32 cellular contexts compared by ENCODE assay signal in the genomic region with DNA sequence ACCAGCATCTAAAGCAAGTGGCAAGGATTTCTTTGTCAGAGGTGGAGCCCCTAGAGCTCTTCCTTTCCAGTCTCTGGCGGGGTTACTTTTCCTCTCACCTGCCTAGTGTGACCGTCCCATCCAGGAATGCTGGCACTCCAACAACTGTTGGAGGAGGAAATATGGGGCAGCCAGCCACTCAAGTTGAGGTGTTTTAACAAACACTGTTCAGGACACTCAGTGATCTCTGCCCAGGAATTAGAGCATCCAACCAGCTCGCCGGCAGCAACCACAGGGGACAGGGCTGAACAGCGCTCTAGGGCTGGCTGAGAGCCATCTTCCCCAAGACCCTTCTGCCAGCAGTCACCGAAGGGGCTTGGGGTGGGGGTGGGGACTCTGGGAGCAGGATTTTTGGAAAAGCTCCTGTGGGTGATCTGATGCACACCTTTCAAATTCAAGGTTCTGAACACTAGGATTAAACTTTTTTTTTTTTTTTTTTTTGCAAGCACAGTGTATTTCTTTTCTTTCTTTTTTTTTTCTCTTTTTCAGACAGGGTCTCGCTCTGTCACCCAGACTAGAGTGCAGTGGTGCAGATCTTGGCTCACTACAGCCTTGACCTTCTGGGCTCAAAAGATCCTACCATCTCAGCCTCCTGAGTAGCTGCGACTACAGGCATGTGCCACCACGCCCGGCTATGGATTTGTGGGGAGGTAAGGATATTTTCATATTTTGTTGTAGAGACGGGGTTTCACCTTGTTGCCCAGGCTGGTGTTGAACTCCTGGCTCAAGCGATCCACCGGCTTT. TPM values are rescaled to one million over a fixed set of nuclear protein-coding genes. Genes with fewer than 3 reads are reported as not detected.
"Had no signal": no experiment of that assay in that cellular context is flagged by ENCODE, and none has a peak within 500 bp of the region (broad histone marks: within the 10 kb centered on the region; RNA-seq: fewer than 3 reads in every experiment).

No MANE protein-coding gene starts in this region.

- H3K27ac ChIP-seq: dorsolateral prefrontal cortex, gastrocnemius medialis, neural progenitor cell, psoas muscle, sigmoid colon, testis, tibial nerve, upper lobe of left lung, uterus had no signal

- H3K4me2 ChIP-seq: neural progenitor cell had no signal

- FAIRE-seq: colon, keratinocyte had no signal

- H3K36me3 Mint-ChIP-seq: mesothelial cell of epicardium; naive B cell; natural killer cell treated with Interleukin-12 subunit alpha and Interleukin-12 subunit beta and Interleukin-15 and Interleukin-18, amount 100 ng/mL, for 72 hours; neural progenitor cell; stimulated activated memory B cell treated with anti-CD40 and anti-IgM and Interleukin-4, amounts not matched to agents 10 μg/mL and 1 μg/mL and 100 μg/mL, for 72 hours had no signal

- ATAC-seq: esophagus mucosa; gastrocnemius medialis; left lobe of liver; mucosa of descending colon; psoas muscle; right cardiac atrium; stimulated activated memory B cell treated with anti-CD40 and anti-IgM and Interleukin-4, amounts not matched to agents 10 μg/mL and 1 μg/mL and 100 μg/mL, for 72 hours; stimulated activated naive CD8-positive, alpha-beta T cell treated with anti-CD3 and anti-CD28 coated beads, Interleukin-15, Interleukin-2, amounts not matched to agents 100 U/mL and 50 U/mL, for 24 hours had no signal

- H3K36me3 ChIP-seq: gastrocnemius medialis, neural progenitor cell, sigmoid colon, tibial nerve, upper lobe of left lung, uterus had no signal

- H3K4me1 Mint-ChIP-seq: mesothelial cell of epicardium, neural progenitor cell had no signal

- H3K9me3 ChIP-seq: gastrocnemius medialis, mucosa of descending colon, psoas muscle, sigmoid colon, testis, tibial nerve, upper lobe of left lung, uterus had no signal

- H3K27me3 ChIP-seq: dorsolateral prefrontal cortex, gastrocnemius medialis, neural progenitor cell, sigmoid colon, testis, tibial nerve, upper lobe of left lung, uterus had no signal

- H3K9me3 Mint-ChIP-seq: mesothelial cell of epicardium; naive B cell; natural killer cell treated with Interleukin-12 subunit alpha and Interleukin-12 subunit beta and Interleukin-15 and Interleukin-18, amount 100 ng/mL, for 72 hours; neural progenitor cell; stimulated activated memory B cell treated with anti-CD40 and anti-IgM and Interleukin-4, amounts not matched to agents 10 μg/mL and 1 μg/mL and 100 μg/mL, for 72 hours had no signal

- H3K4me3 ChIP-seq: dorsolateral prefrontal cortex, gastrocnemius medialis, mucosa of descending colon, neural progenitor cell, psoas muscle, sigmoid colon, testis, tibial nerve, upper lobe of left lung, uterus had no signal

- H3K27me3 Mint-ChIP-seq: naive B cell; stimulated activated memory B cell treated with anti-CD40 and anti-IgM and Interleukin-4, amounts not matched to agents 10 μg/mL and 1 μg/mL and 100 μg/mL, for 72 hours had no signal

- H3K4me1 ChIP-seq: gastrocnemius medialis, neural progenitor cell, psoas muscle, sigmoid colon, testis, tibial nerve, upper lobe of left lung, uterus had no signal

- H3K9ac ChIP-seq: neural progenitor cell had no signal

- H3K27ac Mint-ChIP-seq: mesothelial cell of epicardium; natural killer cell treated with Interleukin-12 subunit alpha and Interleukin-12 subunit beta and Interleukin-15 and Interleukin-18, amount 100 ng/mL, for 72 hours; neural progenitor cell; stimulated activated memory B cell treated with anti-CD40 and anti-IgM and Interleukin-4, amounts not matched to agents 10 μg/mL and 1 μg/mL and 100 μg/mL, for 72 hours had no signal

- H3K4me3 Mint-ChIP-seq: mesothelial cell of epicardium; naive B cell; natural killer cell treated with Interleukin-12 subunit alpha and Interleukin-12 subunit beta and Interleukin-15 and Interleukin-18, amount 100 ng/mL, for 72 hours; neural progenitor cell; stimulated activated memory B cell treated with anti-CD40 and anti-IgM and Interleukin-4, amounts not matched to agents 10 μg/mL and 1 μg/mL and 100 μg/mL, for 72 hours had no signal

- DNase-seq: dorsolateral prefrontal cortex; effector CD4-positive, alpha-beta T cell; foreskin fibroblast; gastrocnemius medialis; head of caudate nucleus; mesenchymal stem cell; mucosa of descending colon; naive B cell; psoas muscle; right cardiac atrium; sigmoid colon; stimulated activated CD4-positive, alpha-beta T cell treated with anti-CD3 and anti-CD28 coated beads, Interleukin-4, amount 100 ng/mL, for 4 hours; stimulated activated naive CD8-positive, alpha-beta T cell treated with anti-CD3 and anti-CD28 coated beads, Interleukin-15, Interleukin-2, amounts not matched to agents 100 U/mL and 50 U/mL, for 24 hours; substantia nigra; testis; upper lobe of left lung; uterus had no signal

RNA-seq across cellular contexts. Expression of gene KCNK16, which starts 28.4 kb away (rescaled TPM):
- total RNA-seq: esophagus mucosa; gastrocnemius medialis; glomerular endothelial cell; left lobe of liver; lower leg skin; lung microvascular endothelial cell; mesothelial cell of epicardium; mucosa of descending colon; natural killer cell treated with Interleukin-12 subunit alpha and Interleukin-12 subunit beta and Interleukin-15 and Interleukin-18, amount 100 ng/mL, for 72 hours; osteoblast; psoas muscle; renal cortical epithelial cell; right cardiac atrium; sigmoid colon; skeletal muscle tissue; testis; tibial nerve; upper lobe of left lung; uterus had no signal
- polyA plus RNA-seq: keratinocyte, psoas muscle, right cardiac atrium, sigmoid colon had no signal

RNA-seq across cellular contexts. Expression of gene KCNK17, which starts 36.7 kb away (rescaled TPM):
- total RNA-seq: gastrocnemius medialis; glomerular endothelial cell; lung microvascular endothelial cell; mesothelial cell of epicardium; natural killer cell treated with Interleukin-12 subunit alpha and Interleukin-12 subunit beta and Interleukin-15 and Interleukin-18, amount 100 ng/mL, for 72 hours; osteoblast; psoas muscle; renal cortical epithelial cell had no signal
- polyA plus RNA-seq: keratinocyte had no signal
